Comparison of ENCODE assay signal across 10 cellular contexts in the genomic region with DNA sequence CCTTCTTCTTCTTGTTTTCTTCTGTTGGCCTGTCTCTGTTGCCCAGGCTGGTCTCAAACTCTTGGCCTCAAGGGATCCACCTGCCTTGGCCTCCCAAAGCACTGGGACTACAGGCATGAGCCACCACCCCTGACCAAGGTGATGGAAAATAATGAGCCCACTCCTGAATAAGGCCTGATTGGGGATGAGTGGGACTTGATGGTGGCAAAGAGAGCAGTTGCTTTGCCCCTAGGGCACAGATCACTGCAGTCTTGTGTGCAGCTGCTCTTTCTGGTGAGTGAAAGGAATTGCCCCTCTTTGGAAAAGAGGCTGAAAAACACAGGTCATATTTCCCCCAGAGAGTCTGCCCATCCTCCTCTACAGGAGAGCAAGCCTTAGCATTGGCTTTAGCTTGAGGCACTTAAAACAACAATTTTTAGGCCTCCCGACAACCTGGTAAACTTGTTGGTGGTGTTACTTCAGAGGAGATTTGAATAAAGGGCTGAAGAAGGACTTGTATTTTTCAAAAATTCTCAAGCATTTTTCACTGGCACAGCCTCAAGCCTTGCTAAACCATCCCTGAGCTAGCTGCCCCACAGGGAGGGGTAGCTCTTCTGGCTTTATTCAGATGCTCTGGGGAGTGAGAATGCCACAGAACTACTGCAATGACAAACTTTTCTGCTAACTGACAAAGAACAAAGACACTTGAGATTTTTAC. TPM values are rescaled to one million over a fixed set of nuclear protein-coding genes. Genes with fewer than 3 reads are reported as not detected.
A peak's percentile ranks its signal among the peaks of the same experiment; 100 is the strongest.
DNase-seq lines count a peak whose midpoint lies in the region; ATAC-seq and TF ChIP-seq lines count a peak whose summit lies in the region.
"Had no signal": no experiment of that assay in that cellular context is flagged by ENCODE, and none has a peak within 500 bp of the region (broad histone marks: within the 10 kb centered on the region; RNA-seq: fewer than 3 reads in every experiment).

No MANE protein-coding gene starts in this region.

- peak overlapping the region; percentile 13; the same call in 1 of the 2 replicates for H3K27ac ChIP-seq in SK-N-MC
- peak overlapping the region; percentile 51 to 63 for H3K27ac ChIP-seq in thoracic aorta

- H3K27me3 ChIP-seq in thoracic aorta (replicated peaks; ENCODE audit: insufficient read depth): no peaks in the 10 kb centered on the region

- H3K9me3 Mint-ChIP-seq in activated CD8-positive, alpha-beta memory T cell treated with anti-CD3 and anti-CD28 coated beads, Interleukin-2, amount 10 ng/mL, durations not matched to agents 7 days and 5 days (ENCODE audit: low read depth): no peaks in the 10 kb centered on the region

- CTCF ChIA-PET in activated CD8-positive, alpha-beta memory T cell treated with anti-CD3 and anti-CD28 coated beads, Interleukin-2, amount 10 ng/mL, durations not matched to agents 7 days and 5 days (lab: Charles Lee): interaction anchor here (0.7 to 4.1 kb wide), 8 partner anchors 12 to 281 kb away, joined by 3 to 63 read pairs (median 4); partner anchors contain the start of gene NAE1

- TF ChIP-seq CTCF in fibroblast of mammary gland (conservative IDR thresholded peaks at IDR 0.05; ENCODE audit: control insufficient read depth, insufficient read depth, low read depth, low read length) (no peak), thoracic aorta (IDR thresholded peaks at IDR 0.05) (no peak)

- H3K36me3 ChIP-seq in SK-N-MC (ENCODE audit: insufficient read depth, low read length): no peaks in the 10 kb centered on the region
- H3K36me3 ChIP-seq in thoracic aorta: no peaks in the 10 kb centered on the region

- no peaks in the 10 kb centered on the region for H3K9me3 ChIP-seq in SK-N-MC (ENCODE audit: low read depth, low read length)
- no peaks in the 10 kb centered on the region for H3K9me3 ChIP-seq in thoracic aorta

- peak overlapping the region; percentile 43 for H3K4me3 Mint-ChIP-seq in activated CD8-positive, alpha-beta memory T cell treated with anti-CD3 and anti-CD28 coated beads, Interleukin-2, amount 10 ng/mL, durations not matched to agents 7 days and 5 days

- H3K4me1 Mint-ChIP-seq in activated CD8-positive, alpha-beta memory T cell treated with anti-CD3 and anti-CD28 coated beads, Interleukin-2, amount 10 ng/mL, durations not matched to agents 7 days and 5 days: peaks cover 63% of the 10 kb centered on the region

- no peaks in the 10 kb centered on the region for H3K27me3 Mint-ChIP-seq in activated CD8-positive, alpha-beta memory T cell treated with anti-CD3 and anti-CD28 coated beads, Interleukin-2, amount 10 ng/mL, durations not matched to agents 7 days and 5 days

- no peak overlapping the region for H3K9ac ChIP-seq in SK-N-MC (ENCODE audit: insufficient read length)

- H3K4me3 ChIP-seq in SK-N-MC: no peak overlapping the region
- no peak overlapping the region for H3K4me3 ChIP-seq in fibroblast of mammary gland (ENCODE audit: control insufficient read depth, low read depth, low read length)
- no peak overlapping the region for H3K4me3 ChIP-seq in thoracic aorta
- H3K4me3 ChIP-seq: lung had no signal

- peak; percentile 18 for ATAC-seq in activated CD8-positive, alpha-beta memory T cell treated with anti-CD3 and anti-CD28 coated beads, Interleukin-2, amount 10 ng/mL, durations not matched to agents 7 days and 5 days
- ATAC-seq in thoracic aorta (ENCODE audit: insufficient number of reproducible peaks, low FRiP score, low read depth): no peak
- no peak for ATAC-seq in GM21423 (IDR thresholded peaks at IDR 0.05; ENCODE audit: unreplicated experiment)

- peak; percentile 66 for DNase-seq in activated CD8-positive, alpha-beta memory T cell treated with anti-CD3 and anti-CD28 coated beads, Interleukin-2, amount 10 ng/mL, durations not matched to agents 7 days and 5 days
- DNase-seq in activated CD8-positive, alpha-beta memory T cell treated with anti-CD3 and anti-CD28 coated beads, Interleukin-2, amount 50 U/mL, for 48 hours: no peak
- DNase-seq in SK-N-MC (ENCODE audit: low read depth, low spot score) (no peak), fibroblast of mammary gland (ENCODE audit: low read depth) (peak; percentile 34), thoracic aorta (ENCODE audit: low spot score) (no peak), kidney tubule cell (ENCODE audit: low spot score) (no peak), SKM-1 (lab: John Stamatoyannopoulos, UW; ENCODE audit: unreplicated experiment) (no peak)
- DNase-seq: NCI-H774 had no signal

- H3K27ac Mint-ChIP-seq in activated CD8-positive, alpha-beta memory T cell treated with anti-CD3 and anti-CD28 coated beads, Interleukin-2, amount 10 ng/mL, durations not matched to agents 7 days and 5 days: peak overlapping the region; percentile 95

- peaks cover 5 to 14% of the 10 kb centered on the region in 2 donors for H3K4me1 ChIP-seq in thoracic aorta (ENCODE audit: control insufficient read depth in 1 of 2, low read depth in 2 of 2)

- H3K36me3 Mint-ChIP-seq in activated CD8-positive, alpha-beta memory T cell treated with anti-CD3 and anti-CD28 coated beads, Interleukin-2, amount 10 ng/mL, durations not matched to agents 7 days and 5 days: peaks cover 1% of the 10 kb centered on the region

RNA-seq across cellular contexts. Expression of gene PDP2, which starts 6.1 kb away (rescaled TPM):
- 10 to 100 TPM; 29.2 to 33.3 TPM for total RNA-seq in activated CD8-positive, alpha-beta memory T cell treated with anti-CD3 and anti-CD28 coated beads, Interleukin-2, amount 10 ng/mL, durations not matched to agents 7 days and 5 days
- total RNA-seq in thoracic aorta: 1 to 10 TPM; 4.8 to 6.2 TPM

RNA-seq across cellular contexts. Expression of gene CA7, which starts 30.0 kb away (rescaled TPM):
- not detected for total RNA-seq in activated CD8-positive, alpha-beta memory T cell treated with anti-CD3 and anti-CD28 coated beads, Interleukin-2, amount 10 ng/mL, durations not matched to agents 7 days and 5 days
- not detected for total RNA-seq in thoracic aorta
- total RNA-seq: lung had no signal

RNA-seq across cellular contexts. Expression of gene NAE1, which starts 43.5 kb away (rescaled TPM):
- 10 to 100 TPM; 81.1 to 88.5 TPM for total RNA-seq in activated CD8-positive, alpha-beta memory T cell treated with anti-CD3 and anti-CD28 coated beads, Interleukin-2, amount 10 ng/mL, durations not matched to agents 7 days and 5 days
- total RNA-seq in thoracic aorta: 10 to 100 TPM; 29.6 to 48.0 TPM

RNA-seq across cellular contexts. Expression of gene CDH16, which starts 44.5 kb away (rescaled TPM):
- not detected for total RNA-seq in activated CD8-positive, alpha-beta memory T cell treated with anti-CD3 and anti-CD28 coated beads, Interleukin-2, amount 10 ng/mL, durations not matched to agents 7 days and 5 days
- total RNA-seq in thoracic aorta: not detected

RNA-seq across cellular contexts. Expression of gene RRAD, which starts 51.1 kb away (rescaled TPM):
- total RNA-seq in activated CD8-positive, alpha-beta memory T cell treated with anti-CD3 and anti-CD28 coated beads, Interleukin-2, amount 10 ng/mL, durations not matched to agents 7 days and 5 days: 1 to 10 TPM in 1 of 2 experiments, under 1 TPM in 1; 0.55 to 2.5 TPM
- total RNA-seq in thoracic aorta: 10 to 100 TPM; 43.2 to 88.3 TPM

Comparison
In these comparisons a context has a peak if more than half of its experiments do, and no peak if none do; other contexts are left out.
1. DNase-seq: peak in activated CD8-positive, alpha-beta memory T cell treated with anti-CD3 and anti-CD28 coated beads, Interleukin-2, amount 10 ng/mL, durations not matched to agents 7 days and 5 days (single experiment) and fibroblast of mammary gland (single experiment); none in activated CD8-positive, alpha-beta memory T cell treated with anti-CD3 and anti-CD28 coated beads, Interleukin-2, amount 50 U/mL, for 48 hours (single experiment), SK-N-MC (single experiment), thoracic aorta (single experiment), kidney tubule cell (single experiment) and SKM-1 (single experiment).
2. RNA of gene PDP2, which starts 6.1 kb away (total RNA-seq): 29.2 to 33.3 TPM in activated CD8-positive, alpha-beta memory T cell treated with anti-CD3 and anti-CD28 coated beads, Interleukin-2, amount 10 ng/mL, durations not matched to agents 7 days and 5 days; 4.8 to 6.2 TPM in thoracic aorta; every median in the first group is over 4 times any median in the second.